Comparison of ENCODE assay signal across 8 cellular contexts in genomic region chr11:8964324-8965320, GRCh38. TPM values are rescaled to one million over a fixed set of nuclear protein-coding genes. Genes with fewer than 3 reads are reported as not detected.
DNase-seq lines count a peak whose midpoint lies in the region; ATAC-seq and TF ChIP-seq lines count a peak whose summit lies in the region.

Gene TMEM9B, minus strand, starts transcription at chr11:8964442. Its CDS starts 129 bp downstream, at chr11:8964313.

- peak within 1 kb of the TSS; percentile 87 to 88 for H3K4me3 ChIP-seq in right atrium auricular region
- H3K4me3 ChIP-seq in psoas muscle = peak within 1 kb of the TSS; percentile 86
- H3K4me3 ChIP-seq in urinary bladder (ENCODE audit: low read depth, low read length) = peak within 1 kb of the TSS; percentile 85

- in situ Hi-C loops in GM13977 (cut with MboI; ENCODE audit: low pct_unique_long_range_greater_than_20kb, low sequenced_read_pairs, unreplicated experiment) = no loop called here

- 0% methylated on average over 53 to 67 of the region's 67 CpGs for WGBS in psoas muscle, 3 donors
- under 1% methylated on average over 67 of the region's 67 CpGs for WGBS in urinary bladder

- H3K36me3 ChIP-seq in right atrium auricular region = no peaks in the 10 kb centered on the region
- H3K36me3 ChIP-seq in psoas muscle (ENCODE audit: insufficient read depth in 1 of 2, low read depth in 1 of 2) = peaks cover 6 to 44% of the 10 kb centered on the region in 2 donors
- no peaks in the 10 kb centered on the region for H3K36me3 ChIP-seq in urinary bladder (ENCODE audit: insufficient read depth)

- DNase-seq in GM13977 (ENCODE audit: low spot score) = peak; percentile 89
- peak; percentile 72 for DNase-seq in NCI-H128 (lab: John Stamatoyannopoulos, UW; ENCODE audit: unreplicated experiment)
- peak; percentile 61 to 94 (median 87) for DNase-seq in anterior cingulate cortex (lab: John Stamatoyannopoulos, UW)
- DNase-seq in right atrium auricular region (ENCODE audit: low spot score) = peak; percentile 92
- DNase-seq in psoas muscle = peak; percentile 93 to 95

- H3K4me1 ChIP-seq in right atrium auricular region (peaks cover 0 to 27% of the 10 kb centered on the region in 2 donors), psoas muscle (peaks cover 34% of the 10 kb centered on the region), urinary bladder (ENCODE audit: insufficient read depth) (no peaks in the 10 kb centered on the region)

- ATAC-seq in HG02759 (IDR thresholded peaks at IDR 0.05; ENCODE audit: unreplicated experiment) (peak; percentile 80), psoas muscle (peak; percentile 93 to 96 (median 94))

- no peak for TF ChIP-seq CTCF in GM13977 (IDR thresholded peaks at IDR 0.05; ENCODE audit: extremely low read depth, insufficient read depth, missing control alignments)
- TF ChIP-seq CTCF in right atrium auricular region (IDR thresholded peaks at IDR 0.05) = no peak
- no peak for TF ChIP-seq CTCF in psoas muscle (IDR thresholded peaks at IDR 0.05)

- no peaks in the 10 kb centered on the region for H3K9me3 ChIP-seq in right atrium auricular region
- no peaks in the 10 kb centered on the region for H3K9me3 ChIP-seq in psoas muscle

- H3K27me3 ChIP-seq in right atrium auricular region (no peaks in the 10 kb centered on the region), psoas muscle (ENCODE audit: insufficient read depth in 3 of 3, low read length in 2 of 3) (no peaks in the 10 kb centered on the region)

- intact Hi-C loops in T-helper 2 cell treated with Interferon-gamma antibody and Interleukin-4, amounts not matched to agents 100 ng/mL and 5 ng/mL, for 36 hours (cut with micrococcal nuclease) = loop anchor here (1.0 to 5.0 kb wide), 11 partner anchors 39 to 977 kb away; partner anchors contain the start of genes AKIP1, EIF3F, RPL27A and TMEM41B
- intact Hi-C loops in psoas muscle (cut with DNase I) = loop anchor here (2.0 to 10.0 kb wide), 3 partner anchors 150 to 282 kb away; partner anchors contain the start of genes RPL27A (in 1 of the 2) and TRIM66 (in 1 of the 2)

- H3K27ac ChIP-seq in right atrium auricular region = peak within 1 kb of the TSS; percentile 91 to 92
- H3K27ac ChIP-seq in psoas muscle = peak within 1 kb of the TSS; percentile 98
- H3K27ac ChIP-seq in urinary bladder (ENCODE audit: low read depth) = peak within 1 kb of the TSS; percentile 94

RNA-seq across cellular contexts. Expression of gene TMEM9B, which starts in this region (rescaled TPM):
- 31.8 and 32.9 TPM in 2 replicates for total RNA-seq in T-helper 2 cell treated with Interferon-gamma antibody and Interleukin-4, amounts not matched to agents 100 ng/mL and 5 ng/mL, for 36 hours
- total RNA-seq in right atrium auricular region = 10 to 100 TPM; 39.5 to 50.8 TPM
- 10 to 100 TPM; 32.1 to 54.5 (median 36.0) TPM for total RNA-seq in psoas muscle
- polyA plus RNA-seq in psoas muscle = 10 to 100 TPM; 40.7 to 83.4 (median 73.3) TPM
- total RNA-seq in urinary bladder = 30.0 TPM
- 27.3 TPM for polyA plus RNA-seq in urinary bladder

Comparison
In these comparisons a context has a peak if more than half of its experiments do, and no peak if none do; other contexts are left out.
1. Peak in every context shown above with its lines: DNase-seq, ATAC-seq, H3K4me3 ChIP-seq and H3K27ac ChIP-seq.